In genomic region chr6:3847521-3847920, GRCh38 we compare ENCODE assay signal across 13 cellular contexts. TPM values are rescaled to one million over a fixed set of nuclear protein-coding genes. Genes with fewer than 3 reads are reported as not detected.
DNase-seq lines count a peak whose midpoint lies in the region; ATAC-seq and TF ChIP-seq lines count a peak whose summit lies in the region.
"Had no signal": no experiment of that assay in that cellular context is flagged by ENCODE, and none has a peak within 500 bp of the region (broad histone marks: within the 10 kb centered on the region; RNA-seq: fewer than 3 reads in every experiment).

No MANE protein-coding gene starts in this region.

- H3K9me2 ChIP-seq in PC-9 (ENCODE audit: insufficient read depth): no peaks in the 10 kb centered on the region

- intact Hi-C loops in stomach (cut with DNase I; ENCODE audit: low total_unique reads): no loop called here
- intact Hi-C loops in PC-9 (cut with micrococcal nuclease; ENCODE audit: unreplicated experiment): loop anchor here (5.0 to 10.0 kb wide), 2 partner anchors 307 to 570 kb away; no protein-coding TSS in a partner anchor

- POLR2A ChIA-PET in PC-9 (lab: Charles Lee; ENCODE audit: unreplicated experiment): no interaction called here

- H3K4me3 Mint-ChIP-seq in activated naive CD8-positive, alpha-beta T cell treated with anti-CD3 and anti-CD28 coated beads, Interleukin-2, amount 50 U/mL, for 24 hours: peak overlapping the region; percentile 27

- 21 to 64% (median 29%) methylated on average over 3 of the region's 3 CpGs for WGBS in stomach, 5 donors

- no peaks in the 10 kb centered on the region for H3K9me3 Mint-ChIP-seq in activated naive CD8-positive, alpha-beta T cell treated with anti-CD3 and anti-CD28 coated beads, Interleukin-2, amount 50 U/mL, for 24 hours

- H3K27me3 Mint-ChIP-seq in activated naive CD8-positive, alpha-beta T cell treated with anti-CD3 and anti-CD28 coated beads, Interleukin-2, amount 50 U/mL, for 24 hours: no peaks in the 10 kb centered on the region

- H4K20me1 ChIP-seq in PC-9 (ENCODE audit: insufficient read depth): no peaks in the 10 kb centered on the region

- peaks cover 22% of the 10 kb centered on the region for H3K4me1 Mint-ChIP-seq in activated naive CD8-positive, alpha-beta T cell treated with anti-CD3 and anti-CD28 coated beads, Interleukin-2, amount 50 U/mL, for 24 hours

- H3K27me3 ChIP-seq in stomach (no peaks in the 10 kb centered on the region), PC-9 (ENCODE audit: insufficient read depth, low read depth) (no peaks in the 10 kb centered on the region)
- H3K27me3 ChIP-seq: cardiac muscle cell had no signal

- DNase-seq in RPMI7951 (ENCODE audit: low read depth): peak; percentile 14
- DNase-seq in activated naive CD8-positive, alpha-beta T cell treated with anti-CD3 and anti-CD28 coated beads, Interleukin-2, amount 50 U/mL, for 24 hours: no peak
- peak; percentile 21 for DNase-seq in left lobe of liver (ENCODE audit: low spot score)
- no peak for DNase-seq in stomach
- no peak for DNase-seq in NCI-H446 (lab: John Stamatoyannopoulos, UW)
- no peak for DNase-seq in PC-9
- DNase-seq: COR-L47; HCEC 1CT; MM.1S; stimulated activated CD4-positive, alpha-beta T cell treated with anti-CD3 and anti-CD28 coated beads, Interleukin-4, amount 100 ng/mL, for 4 hours had no signal

- H3K27ac ChIP-seq in stomach (peak overlapping the region; percentile 34 to 85 (median 76)), PC-9 (no peak overlapping the region)
- H3K27ac ChIP-seq: cardiac muscle cell, WERI-Rb-1 had no signal

- H3K4me2 ChIP-seq in PC-9: no peak overlapping the region

- H3K4me1 ChIP-seq in stomach: peaks cover 0 to 40% (median 23%) of the 10 kb centered on the region in 4 donors
- peaks cover 13% of the 10 kb centered on the region for H3K4me1 ChIP-seq in PC-9 (replicated peaks; ENCODE audit: insufficient read depth)

- no peaks in the 10 kb centered on the region for H3K79me2 ChIP-seq in PC-9 (ENCODE audit: low read depth)

- no peak for TF ChIP-seq POLR2A in stomach (IDR thresholded peaks at IDR 0.05)

- H3K36me3 Mint-ChIP-seq in activated naive CD8-positive, alpha-beta T cell treated with anti-CD3 and anti-CD28 coated beads, Interleukin-2, amount 50 U/mL, for 24 hours (ENCODE audit: low read depth): peaks cover 2% of the 10 kb centered on the region

- H3K27ac Mint-ChIP-seq in activated naive CD8-positive, alpha-beta T cell treated with anti-CD3 and anti-CD28 coated beads, Interleukin-2, amount 50 U/mL, for 24 hours: no peak overlapping the region

- H3K4me3 ChIP-seq in stomach (no peak overlapping the region), PC-9 (no peak overlapping the region)
- H3K4me3 ChIP-seq: cardiac muscle cell had no signal

- peaks cover 6% of the 10 kb centered on the region; the same call in 1 of the 2 replicates for H3F3A ChIP-seq in PC-9 (ENCODE audit: insufficient read depth, low read depth)

- BruUV-seq in PC-9 (replicated peaks; lab: Mats Ljungman, UMichigan): no TSS peak

- no peak for TF ChIP-seq EP300 in stomach (IDR thresholded peaks at IDR 0.05)

- H3K9me3 ChIP-seq in stomach (no peaks in the 10 kb centered on the region), PC-9 (ENCODE audit: insufficient read depth, low read depth) (no peaks in the 10 kb centered on the region)

- no peak for ATAC-seq in activated naive CD8-positive, alpha-beta T cell treated with anti-CD3 and anti-CD28 coated beads, Interleukin-2, amount 50 U/mL, for 24 hours
- ATAC-seq in left lobe of liver (peak; percentile 4), HG03280 (IDR thresholded peaks at IDR 0.05; ENCODE audit: unreplicated experiment) (no peak)

- TF ChIP-seq CTCF in stomach (IDR thresholded peaks at IDR 0.05) (no peak), PC-9 (conservative IDR thresholded peaks at IDR 0.05) (no peak)

- H3K36me3 ChIP-seq in stomach (no peaks in the 10 kb centered on the region), PC-9 (ENCODE audit: low read depth) (no peaks in the 10 kb centered on the region)
- H3K36me3 ChIP-seq: cardiac muscle cell, WERI-Rb-1 had no signal

- CTCF ChIA-PET in PC-9 (lab: Charles Lee): no interaction called here

- no peak overlapping the region for H2AFZ ChIP-seq in PC-9

RNA-seq across cellular contexts. Expression of gene FAM50B, which starts 1.7 kb away (rescaled TPM):
- 2.2 and 2.3 TPM in 2 replicates for total RNA-seq in RPMI7951 (2014; rRNA removed; shearing (Covaris generic))
- total RNA-seq in left lobe of liver (7.3 TPM), stomach (10 to 100 TPM in 1 of 5 donors, 1 to 10 TPM in 3, not detected in 1; 2.0 to 10.9 (median 3.7) TPM), PC-9 (2021) (14.3 and 16.3 TPM in 2 replicates)
- polyA plus RNA-seq in stomach: 10 to 100 TPM in 2 of 3 donors, 1 to 10 TPM in 1; 7.3 to 11.8 (median 11.6) TPM

Comparison
In these comparisons a context has a peak if more than half of its experiments do, and no peak if none do; other contexts are left out.
1. DNase-seq: peak in RPMI7951 (single experiment) and left lobe of liver (single experiment); none in activated naive CD8-positive, alpha-beta T cell treated with anti-CD3 and anti-CD28 coated beads, Interleukin-2, amount 50 U/mL, for 24 hours (single experiment), stomach (single experiment), NCI-H446 (0 of 2) and PC-9 (0 of 2).